ENCODE assay signal across 8 cellular contexts in genomic region chr2:20195012-20195411, GRCh38. TPM values are rescaled to one million over a fixed set of nuclear protein-coding genes. Genes with fewer than 3 reads are reported as not detected.
DNase-seq lines count a peak whose midpoint lies in the region; TF ChIP-seq lines count a peak whose summit lies in the region.
"Not testable (repeated sequence)": the region's sequence is repeated elsewhere in the genome, so short reads cannot be mapped to it uniquely, and the experiment has no call there.
"Had no signal": no experiment of that assay in that cellular context is flagged by ENCODE, and none has a peak within 500 bp of the region (broad histone marks: within the 10 kb centered on the region; RNA-seq: fewer than 3 reads in every experiment).

No MANE protein-coding gene starts in this region.

- peak overlapping the region in 1 of 2 donors; percentile 52 for H3K4me3 ChIP-seq in duodenal mucosa (ENCODE audit: low read depth in 1 of 2, low read length in 2 of 2)
- H3K4me3 ChIP-seq in liver (ENCODE audit: low read depth in 1 of 3, low read length in 3 of 3): peak overlapping the region in 2 of 3 donors; percentile 1 to 27
- peak overlapping the region; percentile 62 to 65 for H3K4me3 ChIP-seq in mucosa of rectum (ENCODE audit: low read length in 2 of 2)
- not testable (repeated sequence) for H3K4me3 ChIP-seq in stomach

- H3K9me3 Mint-ChIP-seq in nephron progenitor cell, type B pancreatic cell: not testable (repeated sequence)

- TF ChIP-seq POLR2A in stomach (IDR thresholded peaks at IDR 0.05): not testable (repeated sequence)

- H3K27ac ChIP-seq in RWPE1: peak overlapping the region; percentile 10; the same call in 1 of the 2 replicates
- not testable (repeated sequence) for H3K27ac ChIP-seq in duodenal mucosa (ENCODE audit: low read depth, low read length)
- H3K27ac ChIP-seq in liver (ENCODE audit: low read depth in 1 of 2, low read length in 2 of 2): peak overlapping the region; percentile 68 to 94
- peak overlapping the region; percentile 95 to 98 for H3K27ac ChIP-seq in mucosa of rectum (ENCODE audit: low read depth in 2 of 2, low read length in 2 of 2)
- H3K27ac ChIP-seq in stomach: peak overlapping the region in 4 of 5 donors; percentile 71 to 90 (median 84)

- CTCF ChIA-PET in RWPE1 (lab: Yijun Ruan, JAX): not testable (repeated sequence)

- not testable (repeated sequence) for TF ChIP-seq CTCF in RWPE1 (conservative IDR thresholded peaks at IDR 0.05; ENCODE audit: low read depth); liver (IDR thresholded peaks at IDR 0.05; ENCODE audit: low read depth, low read length, missing input control); nephron progenitor cell (IDR thresholded peaks at IDR 0.05); stomach (IDR thresholded peaks at IDR 0.05); type B pancreatic cell (conservative IDR thresholded peaks at IDR 0.05)

- not testable (repeated sequence) for H3K36me3 Mint-ChIP-seq in nephron progenitor cell (ENCODE audit: low read depth); type B pancreatic cell

- not testable (repeated sequence) for H3K27me3 ChIP-seq in duodenal mucosa (ENCODE audit: control insufficient read depth in 1 of 2, insufficient read depth in 2 of 2, low read length in 2 of 2); liver (ENCODE audit: control insufficient read depth in 4 of 4, insufficient read depth in 4 of 4, low read length in 3 of 4); mucosa of rectum (ENCODE audit: control insufficient read depth in 2 of 2, insufficient read depth in 2 of 2, low read length in 2 of 2); stomach

- peak overlapping the region; percentile 11 for H3K27ac Mint-ChIP-seq in nephron progenitor cell
- peak overlapping the region; percentile 54 for H3K27ac Mint-ChIP-seq in type B pancreatic cell

- DNase-seq in RWPE1 (ENCODE audit: low spot score); nephron progenitor cell; stomach; type B pancreatic cell (ENCODE audit: extremely low spot score, unreplicated experiment): not testable (repeated sequence)

- not testable (repeated sequence) for H3K36me3 ChIP-seq in duodenal mucosa (ENCODE audit: control insufficient read depth in 1 of 2, insufficient read depth in 2 of 2, low read length in 2 of 2); liver (ENCODE audit: control insufficient read depth in 4 of 4, insufficient read depth in 3 of 4, low read depth in 1 of 4, low read length in 3 of 4); mucosa of rectum (ENCODE audit: control insufficient read depth in 2 of 2, insufficient read depth in 2 of 2, low read length in 2 of 2); stomach

- H3K9ac ChIP-seq in duodenal mucosa (ENCODE audit: low read depth in 1 of 2, low read length in 2 of 2) (peak overlapping the region; percentile 26 to 43), liver (ENCODE audit: low read depth in 1 of 2, low read length in 2 of 2) (peak overlapping the region; percentile 5 to 50), mucosa of rectum (ENCODE audit: low read depth in 1 of 2, low read length in 2 of 2) (peak overlapping the region; percentile 32 to 65)

- H3K4me3 Mint-ChIP-seq in nephron progenitor cell, type B pancreatic cell: not testable (repeated sequence)

- POLR2A ChIA-PET in RWPE1 (lab: Yijun Ruan, JAX; ENCODE audit: low non-redundant PET): not testable (repeated sequence)

- peaks cover 87% of the 10 kb centered on the region for H3K4me1 Mint-ChIP-seq in nephron progenitor cell
- peaks cover 65% of the 10 kb centered on the region for H3K4me1 Mint-ChIP-seq in type B pancreatic cell (ENCODE audit: unreplicated experiment)

- not testable (repeated sequence) for H3K27me3 Mint-ChIP-seq in nephron progenitor cell (ENCODE audit: low read depth, poor library complexity); type B pancreatic cell

- H3K9me3 ChIP-seq in duodenal mucosa (ENCODE audit: control insufficient read depth in 1 of 2, low read length in 2 of 2); liver (ENCODE audit: control insufficient read depth in 4 of 4, low read length in 3 of 4); mucosa of rectum (ENCODE audit: control insufficient read depth in 2 of 2, low read length in 2 of 2); stomach: not testable (repeated sequence)

- WGBS in liver: 71% methylated on average over 8 of the region's 8 CpGs
- WGBS in stomach, 5 donors: 77 to 90% (median 82%) methylated on average over 8 of the region's 8 CpGs

- H3K4me1 ChIP-seq in duodenal mucosa (ENCODE audit: control insufficient read depth in 1 of 2, insufficient read depth in 2 of 2, low read length in 2 of 2) (peaks cover 46 to 67% of the 10 kb centered on the region in 2 donors), liver (ENCODE audit: control insufficient read depth in 4 of 4, insufficient read depth in 4 of 4, low read length in 3 of 4) (peaks cover 14 to 89% (median 70%) of the 10 kb centered on the region in 4 donors), mucosa of rectum (ENCODE audit: control insufficient read depth in 2 of 2, insufficient read depth in 2 of 2, low read length in 2 of 2) (peaks cover 48 to 56% of the 10 kb centered on the region in 2 donors), stomach (peaks cover 32 to 56% (median 38%) of the 10 kb centered on the region in 4 donors)

- intact Hi-C loops in stomach (cut with DNase I; ENCODE audit: low total_unique reads): not testable (repeated sequence)

- not testable (repeated sequence) for TF ChIP-seq EP300 in stomach (IDR thresholded peaks at IDR 0.05)

- TF ChIP-seq RAD21 in liver (IDR thresholded peaks at IDR 0.05): not testable (repeated sequence)

RNA-seq across cellular contexts. Expression of gene SDC1, which starts 29.9 kb away (rescaled TPM):
- 100 to 1,000 TPM in 1 of 2 donors, 10 to 100 TPM in 1; 99.6 to 269 TPM for total RNA-seq in liver
- polyA plus RNA-seq in liver: 100 to 1,000 TPM; 124 to 363 TPM
- total RNA-seq in stomach: 100 to 1,000 TPM in 1 of 5 donors, 10 to 100 TPM in 4; 21.0 to 140 (median 57.5) TPM
- 10 to 100 TPM; 16.0 to 82.9 (median 32.5) TPM for polyA plus RNA-seq in stomach
- 164 and 375 TPM in 2 replicates for total RNA-seq in type B pancreatic cell (ENCODE audit: low replicate concordance)
- polyA plus RNA-seq: CD4-positive, alpha-beta memory T cell had no signal
